In the genomic region with DNA sequence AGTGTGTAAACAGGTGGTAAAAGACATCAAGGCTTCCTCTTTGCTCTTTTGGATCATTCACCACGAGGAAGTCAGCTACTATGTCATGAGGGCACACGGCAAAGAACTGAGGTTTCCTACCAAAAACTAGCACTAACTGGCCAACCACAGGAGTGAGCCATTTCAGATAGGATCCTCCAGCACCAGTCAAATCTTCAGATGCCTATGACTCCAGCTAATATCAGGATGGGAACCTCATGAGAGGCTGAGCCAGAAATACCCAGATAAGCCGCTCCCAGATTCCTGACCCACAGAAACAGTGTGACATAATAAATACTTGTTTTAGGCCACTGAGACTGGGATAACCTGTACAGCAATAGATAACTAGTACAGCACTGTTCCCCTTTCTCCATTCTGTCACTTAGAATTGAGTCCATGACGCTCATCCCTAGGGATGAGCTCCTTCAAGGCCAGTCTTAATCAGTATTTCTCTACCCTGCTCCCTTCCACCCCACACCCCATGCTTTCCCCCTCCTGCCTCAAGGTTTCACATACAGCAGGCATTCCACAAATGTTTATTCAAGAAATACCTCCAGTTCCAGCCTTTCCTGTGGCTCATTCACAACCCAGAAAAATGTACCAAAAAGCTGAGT, we compare ENCODE assay signal across 12 cellular contexts.
DNase-seq lines count a peak whose midpoint lies in the region; ATAC-seq and TF ChIP-seq lines count a peak whose summit lies in the region.
"Had no signal": no experiment of that assay in that cellular context is flagged by ENCODE, and none has a peak within 500 bp of the region (broad histone marks: within the 10 kb centered on the region; RNA-seq: fewer than 3 reads in every experiment).

No MANE protein-coding gene starts in this region.

- no peak overlapping the region for H3K27ac ChIP-seq in RWPE1

- no peak overlapping the region for H3K4me3 ChIP-seq in foreskin fibroblast (ENCODE audit: low read depth in 1 of 2, low read length in 2 of 2)

- POLR2A ChIA-PET in RWPE1 (lab: Yijun Ruan, JAX; ENCODE audit: low non-redundant PET), result no interaction called here

- ATAC-seq in HG03280 (IDR thresholded peaks at IDR 0.05; ENCODE audit: unreplicated experiment), result no peak
- no peak for ATAC-seq in HG02678 (IDR thresholded peaks at IDR 0.05; ENCODE audit: unreplicated experiment)

- peaks cover 13% of the 10 kb centered on the region for H3K4me1 Mint-ChIP-seq in progenitor cell of endocrine pancreas (ENCODE audit: low read depth)

- peaks cover 5% of the 10 kb centered on the region for H3K9me3 Mint-ChIP-seq in progenitor cell of endocrine pancreas (ENCODE audit: low read depth)

- no peak overlapping the region for H3K4me3 Mint-ChIP-seq in progenitor cell of endocrine pancreas (ENCODE audit: low read depth)
- H3K4me3 Mint-ChIP-seq: memory B cell had no signal

- H3K36me3 Mint-ChIP-seq in progenitor cell of endocrine pancreas (ENCODE audit: insufficient read depth), result peaks cover 3% of the 10 kb centered on the region
- H3K36me3 Mint-ChIP-seq: memory B cell had no signal

- peak overlapping the region; percentile 90 for H3K27ac Mint-ChIP-seq in progenitor cell of endocrine pancreas
- H3K27ac Mint-ChIP-seq: memory B cell had no signal

- peak; percentile 9 for DNase-seq in GDM1 (lab: John Stamatoyannopoulos, UW)
- DNase-seq in RWPE1 (ENCODE audit: low spot score), result peak; percentile 25
- peak; percentile 48 to 70 for DNase-seq in foreskin fibroblast
- DNase-seq in progenitor cell of endocrine pancreas (ENCODE audit: low spot score, unreplicated experiment), result no peak
- no peak for DNase-seq in COR-L47 (lab: John Stamatoyannopoulos, UW)
- no peak for DNase-seq in NCI-H128 (lab: John Stamatoyannopoulos, UW; ENCODE audit: unreplicated experiment)
- DNase-seq: activated CD4-positive, alpha-beta T cell treated with anti-CD3 and anti-CD28 coated beads for 4 hours; NCI-H748 treated with DMSO at 0.1 percent for 48 hours; stimulated activated CD4-positive, alpha-beta T cell treated with anti-CD3 and anti-CD28 coated beads, Interleukin-2, amount 100 ng/mL, for 48 hours had no signal

- CTCF ChIA-PET in RWPE1 (lab: Yijun Ruan, JAX), result no interaction called here

- H3K27me3 Mint-ChIP-seq in progenitor cell of endocrine pancreas, result peaks cover 2% of the 10 kb centered on the region

- TF ChIP-seq CTCF in RWPE1 (conservative IDR thresholded peaks at IDR 0.05; ENCODE audit: low read depth), result no peak
- TF ChIP-seq CTCF in foreskin fibroblast (IDR thresholded peaks at IDR 0.05; ENCODE audit: low read depth, low read length), result no peak
- TF ChIP-seq CTCF in progenitor cell of endocrine pancreas (IDR thresholded peaks at IDR 0.05; ENCODE audit: unreplicated experiment), result no peak

Comparison
In these comparisons a context has a peak if more than half of its experiments do, and no peak if none do; other contexts are left out.
1. DNase-seq: peak in GDM1 (single experiment), RWPE1 (single experiment) and foreskin fibroblast (2 of 2); none in progenitor cell of endocrine pancreas (single experiment), COR-L47 (single experiment) and NCI-H128 (single experiment).